Comparison of ENCODE assay signal across 1 cellular context in genomic region chr9:124273428-124274153, GRCh38.
TF ChIP-seq lines count a peak whose summit lies in the region.

No MANE protein-coding gene starts in this region.

TF ChIP-seq in SK-N-SH, 30 proteins besides CTCF, POLR2A, EP300 and RAD21 (continued from another document):
- TF ChIP-seq, protein P1, sequence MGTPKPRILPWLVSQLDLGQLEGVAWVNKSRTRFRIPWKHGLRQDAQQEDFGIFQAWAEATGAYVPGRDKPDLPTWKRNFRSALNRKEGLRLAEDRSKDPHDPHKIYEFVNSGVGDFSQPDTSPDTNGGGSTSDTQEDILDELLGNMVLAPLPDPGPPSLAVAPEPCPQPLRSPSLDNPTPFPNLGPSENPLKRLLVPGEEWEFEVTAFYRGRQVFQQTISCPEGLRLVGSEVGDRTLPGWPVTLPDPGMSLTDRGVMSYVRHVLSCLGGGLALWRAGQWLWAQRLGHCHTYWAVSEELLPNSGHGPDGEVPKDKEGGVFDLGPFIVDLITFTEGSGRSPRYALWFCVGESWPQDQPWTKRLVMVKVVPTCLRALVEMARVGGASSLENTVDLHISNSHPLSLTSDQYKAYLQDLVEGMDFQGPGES (IDR thresholded peaks at IDR 0.05; ENCODE audit: low read depth, low read length) = no peak
- TF ChIP-seq SMC3 (IDR thresholded peaks at IDR 0.05; ENCODE audit: low read depth, low read length) (no peak), SIN3A (IDR thresholded peaks at IDR 0.05; ENCODE audit: borderline replicate concordance, low read depth, low read length) (no peak), TEAD4 (IDR thresholded peaks at IDR 0.05; ENCODE audit: borderline replicate concordance, insufficient read depth) (no peak), ELF1 (IDR thresholded peaks at IDR 0.05) (no peak), NRF1 (IDR thresholded peaks at IDR 0.05; ENCODE audit: low read depth, low read length) (no peak), RCOR1 (IDR thresholded peaks at IDR 0.05; ENCODE audit: low read length) (no peak), FOXJ3 (CRISPR knock-in tag; IDR thresholded peaks at IDR 0.05) (no peak)
- TF ChIP-seq, protein P2, sequence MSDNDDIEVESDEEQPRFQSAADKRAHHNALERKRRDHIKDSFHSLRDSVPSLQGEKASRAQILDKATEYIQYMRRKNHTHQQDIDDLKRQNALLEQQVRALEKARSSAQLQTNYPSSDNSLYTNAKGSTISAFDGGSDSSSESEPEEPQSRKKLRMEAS (IDR thresholded peaks at IDR 0.05; ENCODE audit: low read depth) = no peak
- TF ChIP-seq, protein P3, sequence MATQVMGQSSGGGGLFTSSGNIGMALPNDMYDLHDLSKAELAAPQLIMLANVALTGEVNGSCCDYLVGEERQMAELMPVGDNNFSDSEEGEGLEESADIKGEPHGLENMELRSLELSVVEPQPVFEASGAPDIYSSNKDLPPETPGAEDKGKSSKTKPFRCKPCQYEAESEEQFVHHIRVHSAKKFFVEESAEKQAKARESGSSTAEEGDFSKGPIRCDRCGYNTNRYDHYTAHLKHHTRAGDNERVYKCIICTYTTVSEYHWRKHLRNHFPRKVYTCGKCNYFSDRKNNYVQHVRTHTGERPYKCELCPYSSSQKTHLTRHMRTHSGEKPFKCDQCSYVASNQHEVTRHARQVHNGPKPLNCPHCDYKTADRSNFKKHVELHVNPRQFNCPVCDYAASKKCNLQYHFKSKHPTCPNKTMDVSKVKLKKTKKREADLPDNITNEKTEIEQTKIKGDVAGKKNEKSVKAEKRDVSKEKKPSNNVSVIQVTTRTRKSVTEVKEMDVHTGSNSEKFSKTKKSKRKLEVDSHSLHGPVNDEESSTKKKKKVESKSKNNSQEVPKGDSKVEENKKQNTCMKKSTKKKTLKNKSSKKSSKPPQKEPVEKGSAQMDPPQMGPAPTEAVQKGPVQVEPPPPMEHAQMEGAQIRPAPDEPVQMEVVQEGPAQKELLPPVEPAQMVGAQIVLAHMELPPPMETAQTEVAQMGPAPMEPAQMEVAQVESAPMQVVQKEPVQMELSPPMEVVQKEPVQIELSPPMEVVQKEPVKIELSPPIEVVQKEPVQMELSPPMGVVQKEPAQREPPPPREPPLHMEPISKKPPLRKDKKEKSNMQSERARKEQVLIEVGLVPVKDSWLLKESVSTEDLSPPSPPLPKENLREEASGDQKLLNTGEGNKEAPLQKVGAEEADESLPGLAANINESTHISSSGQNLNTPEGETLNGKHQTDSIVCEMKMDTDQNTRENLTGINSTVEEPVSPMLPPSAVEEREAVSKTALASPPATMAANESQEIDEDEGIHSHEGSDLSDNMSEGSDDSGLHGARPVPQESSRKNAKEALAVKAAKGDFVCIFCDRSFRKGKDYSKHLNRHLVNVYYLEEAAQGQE (IDR thresholded peaks at IDR 0.05; ENCODE audit: low read depth, low read length) = no peak
TF ChIP-seq in SK-N-SH: peak in this region for 0.
